Comparison of ENCODE assay signal across 8 cellular contexts in genomic region chr9:133335924-133336811, GRCh38. TPM values are rescaled to one million over a fixed set of nuclear protein-coding genes. Genes with fewer than 3 reads are reported as not detected.
DNase-seq lines count a peak whose midpoint lies in the region; ATAC-seq, FAIRE-seq and TF ChIP-seq lines count a peak whose summit lies in the region.

SURF6 (minus strand) TSS chr9:133336188; CDS start chr9:133336132, 56 bp downstream.

- FAIRE-seq in D721Med (lab: Jason Lieb, UNC) = no peak

- H3K27me3 Mint-ChIP-seq in endodermal cell (ENCODE audit: insufficient read depth) = no peaks in the 10 kb centered on the region

- H3F3A ChIP-seq in OCI-LY1 (ENCODE audit: insufficient read depth, low read length) = 0 out of 2 replicates have a peak, but pooled peaks cover 2% of the 10 kb centered on the region

- no peaks in the 10 kb centered on the region for H3K9me3 Mint-ChIP-seq in endodermal cell

- H2AFZ ChIP-seq in OCI-LY1 (ENCODE audit: low read length) = no peak within 1 kb of the TSS

- no peak for TF ChIP-seq CTCF in D721Med (IDR thresholded peaks at IDR 0.05; ENCODE audit: insufficient read depth, missing control alignments)
- no peak for TF ChIP-seq CTCF in OCI-LY1 (IDR thresholded peaks at IDR 0.05; ENCODE audit: low read length)
- no peak for TF ChIP-seq CTCF in endodermal cell (conservative IDR thresholded peaks at IDR 0.05)

- peak within 1 kb of the TSS; percentile 86 for H3K4me3 ChIP-seq in OCI-LY1 (ENCODE audit: low read depth, low read length, poor library complexity, severe bottlenecking)
- H3K4me3 ChIP-seq in endodermal cell (ENCODE audit: low read length) = peak within 1 kb of the TSS; percentile 95
- peak within 1 kb of the TSS; percentile 87 for H3K4me3 ChIP-seq in mesodermal cell (ENCODE audit: extremely low read depth, insufficient read depth, low read length, poor library complexity, severe bottlenecking)

- DNase-seq in D721Med (ENCODE audit: insufficient read length, low spot score) = peak; percentile 87
- DNase-seq in HuH-7.5 (ENCODE audit: low spot score) = peak; percentile 92
- DNase-seq in activated CD8-positive, alpha-beta memory T cell treated with anti-CD3 and anti-CD28 coated beads, Interleukin-2, amount 50 U/mL, for 24 hours (ENCODE audit: extremely low read depth) = peak; percentile 84
- peak; percentile 98 for DNase-seq in endodermal cell
- DNase-seq in stimulated activated CD8-positive, alpha-beta memory T cell treated with anti-CD3 and anti-CD28 coated beads, Interleukin-15, amount 100 ng/mL, for 1 hour (ENCODE audit: low read depth) = peak; percentile 78

- no peaks in the 10 kb centered on the region for H4K20me1 ChIP-seq in OCI-LY1 (ENCODE audit: insufficient read depth, low read length)

- peak within 1 kb of the TSS; percentile 97 for H3K27ac Mint-ChIP-seq in endodermal cell

- peaks cover 15% of the 10 kb centered on the region for H3K4me1 Mint-ChIP-seq in endodermal cell

- peaks cover 63% of the 10 kb centered on the region for H3K36me3 Mint-ChIP-seq in endodermal cell (ENCODE audit: low read depth)

- H3K27me3 ChIP-seq in OCI-LY1 (ENCODE audit: insufficient read depth, low read length) (no peaks in the 10 kb centered on the region), endodermal cell (ENCODE audit: control insufficient read depth, insufficient read depth, low read length, poor library complexity, severe bottlenecking) (no peaks in the 10 kb centered on the region)

- H3K4me2 ChIP-seq in OCI-LY1 (ENCODE audit: low read length) = peak within 1 kb of the TSS; percentile 76

- H3K36me3 ChIP-seq in OCI-LY1 (ENCODE audit: insufficient read depth, low read length) (peaks cover 65% of the 10 kb centered on the region), endodermal cell (ENCODE audit: control insufficient read depth, insufficient read depth, low read length) (peaks cover 52% of the 10 kb centered on the region), mesodermal cell (ENCODE audit: control insufficient read depth, insufficient read depth, low read length) (peaks cover 56% of the 10 kb centered on the region)

- H3K79me2 ChIP-seq in OCI-LY1 (ENCODE audit: insufficient read depth, low read length) = peaks cover 13% of the 10 kb centered on the region

- no peaks in the 10 kb centered on the region for H3K9me3 ChIP-seq in OCI-LY1 (ENCODE audit: low read length)
- no peaks in the 10 kb centered on the region for H3K9me3 ChIP-seq in endodermal cell (ENCODE audit: control insufficient read depth, low read length)
- no peaks in the 10 kb centered on the region for H3K9me3 ChIP-seq in mesodermal cell (ENCODE audit: control insufficient read depth, low read length)

- 7 to 11% methylated on average over 17 to 70 of the region's 70 CpGs for WGBS in endodermal cell (ENCODE audit: insufficient coverage in 1 of 2, insufficient read length in 1 of 2), 2 experiments
- 7 to 11% methylated on average over 46 to 64 of the region's 70 CpGs for WGBS in mesodermal cell (ENCODE audit: insufficient coverage in 2 of 2), 2 experiments

- peak; percentile 75 for ATAC-seq in GM21528 (IDR thresholded peaks at IDR 0.05; ENCODE audit: low FRiP score, unreplicated experiment)

- H3K9ac ChIP-seq in OCI-LY1 (ENCODE audit: low read length) = peak within 1 kb of the TSS; percentile 82
- H3K9ac ChIP-seq in endodermal cell (ENCODE audit: extremely low read depth, low read length, poor library complexity, severe bottlenecking) = peak within 1 kb of the TSS; percentile 89

- no peaks in the 10 kb centered on the region for H3K9me2 ChIP-seq in OCI-LY1 (ENCODE audit: low read depth, low read length)

- H3K4me1 ChIP-seq in OCI-LY1 (ENCODE audit: insufficient read depth, low read length, severe bottlenecking) (peaks cover 34% of the 10 kb centered on the region), endodermal cell (ENCODE audit: control insufficient read depth, insufficient read depth, low read length) (peaks cover 6% of the 10 kb centered on the region), mesodermal cell (ENCODE audit: control insufficient read depth, insufficient read depth, low read length, poor library complexity, severe bottlenecking) (peaks cover 5% of the 10 kb centered on the region)

- H3K4me3 Mint-ChIP-seq in endodermal cell = peak within 1 kb of the TSS; percentile 97

- H3K27ac ChIP-seq in OCI-LY1 (ENCODE audit: low read depth, low read length, poor library complexity, severe bottlenecking) (peak within 1 kb of the TSS; percentile 49), endodermal cell (ENCODE audit: low read depth, low read length) (peak within 1 kb of the TSS; percentile 66), mesodermal cell (ENCODE audit: low read depth, low read length, severe bottlenecking) (peak within 1 kb of the TSS; percentile 62)

RNA-seq across cellular contexts. Expression of gene SURF6, which starts in this region (rescaled TPM):
- total RNA-seq in endodermal cell = 10 to 100 TPM; 22.9 to 27.5 TPM
- 18.8 TPM for polyA plus RNA-seq in endodermal cell (2013, experiment 1 of 2)
- 16.6 TPM for polyA plus RNA-seq in endodermal cell (2013, experiment 2 of 2)
- 17.5 TPM for polyA plus RNA-seq in mesodermal cell (2013, experiment 1 of 2)
- 11.3 TPM for polyA plus RNA-seq in mesodermal cell (2013, experiment 2 of 2)

Comparison
In these comparisons a context has a peak if more than half of its experiments do, and no peak if none do; other contexts are left out.
1. Peak in every context shown above with its lines: DNase-seq, ATAC-seq, H3K4me3 ChIP-seq and H3K27ac ChIP-seq.